ENCODE assay signal across 8 cellular contexts in the genomic region with DNA sequence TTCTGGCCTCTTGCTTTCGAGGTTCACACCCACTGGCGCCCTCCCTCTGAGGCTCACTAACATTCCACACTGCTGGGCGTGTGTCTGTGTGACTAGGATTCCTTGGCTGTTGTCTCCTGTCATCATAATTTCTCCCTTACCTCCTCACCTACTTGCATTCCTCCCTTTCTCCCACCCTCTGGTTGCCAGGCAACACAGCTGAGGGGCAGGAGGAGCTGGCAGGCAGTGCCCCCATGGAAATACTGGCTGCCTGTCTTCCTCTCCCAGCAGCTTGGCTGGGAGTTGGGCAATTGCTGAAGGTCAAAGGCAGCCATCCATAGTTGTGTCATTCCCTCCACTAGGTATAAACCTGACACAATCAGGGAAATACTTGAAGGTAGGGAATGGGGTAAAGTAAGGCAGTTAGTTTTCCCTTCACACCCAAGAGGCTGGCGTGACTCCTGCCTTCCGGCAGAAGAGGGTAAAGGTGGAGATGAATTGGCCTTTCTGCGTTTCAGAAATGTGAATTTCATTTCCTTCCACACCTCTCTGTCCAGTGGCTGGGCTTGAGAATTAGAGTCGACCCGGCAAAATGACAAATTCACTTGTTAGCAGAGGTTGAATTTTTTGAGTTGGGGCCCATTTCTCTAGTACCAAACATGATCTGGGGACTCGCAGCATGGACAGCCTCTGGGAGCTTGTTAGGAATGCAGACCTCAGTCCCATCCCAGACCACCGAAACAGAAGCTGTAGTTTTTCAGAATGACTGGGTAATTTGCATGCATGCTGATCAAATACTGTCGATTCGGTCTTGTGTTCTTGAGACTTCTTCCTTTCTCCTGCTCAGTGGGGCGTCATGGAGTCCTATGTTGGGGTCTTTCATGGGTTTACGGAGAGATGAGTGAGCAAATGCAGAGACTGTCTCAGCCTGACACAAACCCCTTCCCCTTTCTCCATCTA. TPM values are rescaled to one million over a fixed set of nuclear protein-coding genes. Genes with fewer than 3 reads are reported as not detected.
DNase-seq lines count a peak whose midpoint lies in the region; ATAC-seq and TF ChIP-seq lines count a peak whose summit lies in the region.

No MANE protein-coding gene starts in this region.

- ATAC-seq in lower lobe of right lung, result peak in 1 of 2 donors; percentile 24
- ATAC-seq in naive thymus-derived CD4-positive, alpha-beta T cell, result no peak
- ATAC-seq in stimulated activated effector memory CD8-positive, alpha-beta T cell treated with anti-CD3 and anti-CD28 coated beads, Interleukin-12 subunit alpha, Interleukin-12 subunit beta, amount 100 ng/mL, for 72 hours, result no peak

- peaks cover 0 to 2% (median 0%) of the 10 kb centered on the region in 5 donors for H3K36me3 Mint-ChIP-seq in naive thymus-derived CD4-positive, alpha-beta T cell
- H3K36me3 Mint-ChIP-seq in stimulated activated effector memory CD8-positive, alpha-beta T cell treated with anti-CD3 and anti-CD28 coated beads, Interleukin-12 subunit alpha, Interleukin-12 subunit beta, amount 100 ng/mL, for 72 hours, result no peaks in the 10 kb centered on the region

- no peaks in the 10 kb centered on the region for H3K27me3 ChIP-seq in adrenal gland
- no peaks in the 10 kb centered on the region for H3K27me3 ChIP-seq in lower lobe of right lung (ENCODE audit: low read depth)
- peaks cover 0 to 3% of the 10 kb centered on the region in 2 donors for H3K27me3 ChIP-seq in naive thymus-derived CD4-positive, alpha-beta T cell (ENCODE audit: control insufficient read depth in 2 of 2, insufficient read depth in 2 of 2, low read length in 2 of 2)

- DNase-seq in AG20443 (ENCODE audit: low spot score) (peak; percentile 73), H4 (ENCODE audit: low spot score) (peak; percentile 47), adrenal gland (peak in 4 of 7 donors; percentile 33 to 51 (median 42)), lower lobe of right lung (no peak), ecto neural progenitor cell (ENCODE audit: low spot score) (no peak), SIG-M5 treated with dmso at 0.1 percent for 504 hours (lab: John Stamatoyannopoulos, UW; ENCODE audit: unreplicated experiment) (no peak)
- DNase-seq in naive thymus-derived CD4-positive, alpha-beta T cell, result no peak
- DNase-seq in stimulated activated effector memory CD8-positive, alpha-beta T cell treated with anti-CD3 and anti-CD28 coated beads, Interleukin-12 subunit alpha, Interleukin-12 subunit beta, amount 100 ng/mL, for 72 hours (ENCODE audit: low spot score in 2 of 2), result no peak

- H3K4me1 Mint-ChIP-seq in naive thymus-derived CD4-positive, alpha-beta T cell, result peaks cover 0 to 17% (median 13%) of the 10 kb centered on the region in 7 donors
- H3K4me1 Mint-ChIP-seq in stimulated activated effector memory CD8-positive, alpha-beta T cell treated with anti-CD3 and anti-CD28 coated beads, Interleukin-12 subunit alpha, Interleukin-12 subunit beta, amount 100 ng/mL, for 72 hours, result peaks cover 18% of the 10 kb centered on the region

- H3K36me3 ChIP-seq in adrenal gland (replicated peaks in 1 of 2) (no peaks in the 10 kb centered on the region), lower lobe of right lung (no peaks in the 10 kb centered on the region)
- H3K36me3 ChIP-seq in naive thymus-derived CD4-positive, alpha-beta T cell (ENCODE audit: control insufficient read depth in 2 of 3, insufficient read depth in 3 of 3, low read length in 3 of 3), result no peaks in the 10 kb centered on the region

- H3K4me3 ChIP-seq in adrenal gland (no peak overlapping the region), lower lobe of right lung (no peak overlapping the region)
- no peak overlapping the region for H3K4me3 ChIP-seq in naive thymus-derived CD4-positive, alpha-beta T cell (ENCODE audit: low read length)

- 66 to 69% (median 68%) methylated on average over 12 to 14 of the region's 14 CpGs for WGBS in adrenal gland, 4 donors

- TF ChIP-seq CTCF in adrenal gland (IDR thresholded peaks at IDR 0.05), result no peak
- TF ChIP-seq CTCF in lower lobe of right lung (IDR thresholded peaks at IDR 0.05), result no peak

- no peak overlapping the region for H3K4me3 Mint-ChIP-seq in naive thymus-derived CD4-positive, alpha-beta T cell
- no peak overlapping the region for H3K4me3 Mint-ChIP-seq in stimulated activated effector memory CD8-positive, alpha-beta T cell treated with anti-CD3 and anti-CD28 coated beads, Interleukin-12 subunit alpha, Interleukin-12 subunit beta, amount 100 ng/mL, for 72 hours

- H3K4me1 ChIP-seq in adrenal gland (replicated peaks in 1 of 2) (peaks cover 0 to 4% of the 10 kb centered on the region in 2 donors), lower lobe of right lung (peaks cover 23% of the 10 kb centered on the region)
- H3K4me1 ChIP-seq in naive thymus-derived CD4-positive, alpha-beta T cell (ENCODE audit: control insufficient read depth in 2 of 2, insufficient read depth in 2 of 2, low read length in 2 of 2), result peaks cover 0 to under 1% of the 10 kb centered on the region in 2 donors

- POLR2A ChIA-PET in naive thymus-derived CD4-positive, alpha-beta T cell (lab: Charles Lee), result no interaction called here

- H3K27me3 Mint-ChIP-seq in naive thymus-derived CD4-positive, alpha-beta T cell, result peaks cover 0 to 57% (median 15%) of the 10 kb centered on the region in 5 donors

- CTCF ChIA-PET in naive thymus-derived CD4-positive, alpha-beta T cell (lab: Charles Lee), result interaction anchor here (0.7 kb wide), 1 partner anchor 258 kb away, joined by 3 read pairs; no protein-coding TSS in a partner anchor

- H3K9me3 ChIP-seq in adrenal gland (replicated peaks in 1 of 3), result peaks cover 0 to 4% (median 0%) of the 10 kb centered on the region in 3 donors
- peaks cover 3% of the 10 kb centered on the region for H3K9me3 ChIP-seq in lower lobe of right lung
- no peaks in the 10 kb centered on the region for H3K9me3 ChIP-seq in naive thymus-derived CD4-positive, alpha-beta T cell (ENCODE audit: control insufficient read depth in 2 of 3, low read length in 3 of 3)

- peaks cover 0 to 5% (median 0%) of the 10 kb centered on the region in 11 donors for H3K9me3 Mint-ChIP-seq in naive thymus-derived CD4-positive, alpha-beta T cell
- H3K9me3 Mint-ChIP-seq in stimulated activated effector memory CD8-positive, alpha-beta T cell treated with anti-CD3 and anti-CD28 coated beads, Interleukin-12 subunit alpha, Interleukin-12 subunit beta, amount 100 ng/mL, for 72 hours, result no peaks in the 10 kb centered on the region

- TF ChIP-seq POLR2A in adrenal gland (IDR thresholded peaks at IDR 0.05), result no peak

- no peak overlapping the region for H3K27ac Mint-ChIP-seq in naive thymus-derived CD4-positive, alpha-beta T cell
- H3K27ac Mint-ChIP-seq in stimulated activated effector memory CD8-positive, alpha-beta T cell treated with anti-CD3 and anti-CD28 coated beads, Interleukin-12 subunit alpha, Interleukin-12 subunit beta, amount 100 ng/mL, for 72 hours, result no peak overlapping the region

- H3K27ac ChIP-seq in adrenal gland (peak overlapping the region in 2 of 5 donors; percentile 19 to 75), lower lobe of right lung (peak overlapping the region; percentile 32)
- H3K27ac ChIP-seq in naive thymus-derived CD4-positive, alpha-beta T cell (ENCODE audit: low read depth, low read length), result no peak overlapping the region

- intact Hi-C loops in adrenal gland (cut with DNase I) (no loop called here), lower lobe of right lung (cut with DNase I) (no loop called here)
- intact Hi-C loops in naive thymus-derived CD4-positive, alpha-beta T cell (cut with micrococcal nuclease), result no loop called here

RNA-seq across cellular contexts. Expression of gene EMP1, which starts 24.3 kb away (rescaled TPM):
- total RNA-seq in H4 (2014; rRNA removed; shearing (Covaris generic)), result 44.5 and 97.8 TPM in 2 replicates
- total RNA-seq in adrenal gland, result 100 to 1,000 TPM in 2 of 8 donors, 10 to 100 TPM in 6; 50.6 to 129 (median 76.1) TPM
- 10 to 100 TPM; 21.2 to 61.4 (median 27.9) TPM for polyA plus RNA-seq in adrenal gland
- 195 TPM for total RNA-seq in lower lobe of right lung
- 10 to 100 TPM in 2 of 5 experiments, 1 to 10 TPM in 3; 3.4 to 40.1 (median 4.4) TPM for total RNA-seq in naive thymus-derived CD4-positive, alpha-beta T cell
- under 1 TPM in 1 of 2 donors, not detected in 1; 0.37 TPM for polyA plus RNA-seq in naive thymus-derived CD4-positive, alpha-beta T cell

Comparison
In these comparisons a context has a peak if more than half of its experiments do, and no peak if none do; other contexts are left out.
1. DNase-seq: peak in AG20443 (single experiment), H4 (single experiment) and adrenal gland (4 of 7); none in lower lobe of right lung (single experiment), ecto neural progenitor cell (single experiment), SIG-M5 treated with dmso at 0.1 percent for 504 hours (single experiment), naive thymus-derived CD4-positive, alpha-beta T cell (0 of 9) and stimulated activated effector memory CD8-positive, alpha-beta T cell treated with anti-CD3 and anti-CD28 coated beads, Interleukin-12 subunit alpha, Interleukin-12 subunit beta, amount 100 ng/mL, for 72 hours (0 of 2).